ENCODE assay signal across 30 cellular contexts in genomic region chr6:7677229-7677628, GRCh38. TPM values are rescaled to one million over a fixed set of nuclear protein-coding genes. Genes with fewer than 3 reads are reported as not detected.
DNase-seq lines count a peak whose midpoint lies in the region; ATAC-seq, FAIRE-seq and TF ChIP-seq lines count a peak whose summit lies in the region.
"Had no signal": no experiment of that assay in that cellular context is flagged by ENCODE, and none has a peak within 500 bp of the region (broad histone marks: within the 10 kb centered on the region; RNA-seq: fewer than 3 reads in every experiment).

No MANE protein-coding gene starts in this region.

- H3K4me1 ChIP-seq in K562 (replicated peaks in 1 of 2; ENCODE audit: control insufficient read depth in 2 of 2, insufficient read depth in 2 of 2, low read length in 2 of 2) (peaks cover 16 to 29% of the 10 kb centered on the region in 2 experiments), MM.1S (ENCODE audit: low read length) (no peaks in the 10 kb centered on the region)
- H3K4me1 ChIP-seq: BE2C had no signal

- ATAC-seq in K562 = no peak
- ATAC-seq: A549; CD8-positive, alpha-beta T cell had no signal

- no TSS peak for BruUV-seq in K562 (replicated peaks; lab: Mats Ljungman, UMichigan)

- no peak for TF ChIP-seq POLR2A in K562 (conservative IDR thresholded peaks at IDR 0.05)

- H3K36me3 ChIP-seq in K562 (ENCODE audit: control insufficient read depth, insufficient read depth, low read length) = no peaks in the 10 kb centered on the region
- no peaks in the 10 kb centered on the region for H3K36me3 ChIP-seq in MM.1S (replicated peaks; ENCODE audit: insufficient read depth, low read length)
- H3K36me3 ChIP-seq: BE2C; BLaER1; BLaER1 treated with 17β-estradiol and CSF1 and Interleukin-3, amounts not matched to agents 10 nM and 100 nM had no signal

- no peaks in the 10 kb centered on the region for H4K20me1 ChIP-seq in K562 (replicated peaks; ENCODE audit: control insufficient read depth, insufficient read depth, low read length)
- no peaks in the 10 kb centered on the region for H4K20me1 ChIP-seq in MM.1S (ENCODE audit: insufficient read depth, low read length)
- H4K20me1 ChIP-seq: BLaER1; BLaER1 treated with 17β-estradiol and CSF1 and Interleukin-3, amounts not matched to agents 10 nM and 100 nM had no signal

- TF ChIP-seq RAD21 in K562 (CRISPR knock-in tag; conservative IDR thresholded peaks at IDR 0.05 in 1 of 2, IDR thresholded peaks at IDR 0.05 in 1 of 2) = no peak

- H3K4me2 ChIP-seq in K562 (ENCODE audit: insufficient read depth, low read length) = no peak overlapping the region
- no peak overlapping the region for H3K4me2 ChIP-seq in MM.1S (ENCODE audit: low read depth, low read length)
- H3K4me2 ChIP-seq: A549; BLaER1; BLaER1 treated with 17β-estradiol and CSF1 and Interleukin-3, amounts not matched to agents 10 nM and 100 nM had no signal

- H3K9ac ChIP-seq in K562 (ENCODE audit: insufficient read depth in 1 of 2, low read depth in 2 of 2, low read length in 2 of 2) (no peak overlapping the region), MM.1S (ENCODE audit: low read length) (no peak overlapping the region)
- H3K9ac ChIP-seq: BLaER1; BLaER1 treated with 17β-estradiol and CSF1 and Interleukin-3, amounts not matched to agents 10 nM and 100 nM had no signal

- no peak overlapping the region for H3K27ac ChIP-seq in K562 (ENCODE audit: extremely low read depth, low read depth, low read length)
- no peak overlapping the region for H3K27ac ChIP-seq in MM.1S (ENCODE audit: low read length)
- H3K27ac ChIP-seq: 22Rv1; A549; BLaER1; BLaER1 treated with 17β-estradiol and CSF1 and Interleukin-3, amounts not matched to agents 10 nM and 100 nM; C4-2B had no signal

- H3K79me2 ChIP-seq in K562 (ENCODE audit: control insufficient read depth, insufficient read depth, low read length) (no peaks in the 10 kb centered on the region), MM.1S (ENCODE audit: low read length) (no peaks in the 10 kb centered on the region)

- no peaks in the 10 kb centered on the region for H3K9me1 ChIP-seq in K562 (ENCODE audit: control insufficient read depth, insufficient read depth, low read length)

- 25% methylated on average over 5 of the region's 5 CpGs for WGBS in K562 (ENCODE audit: insufficient coverage, low coverage, missing lambda C conversion rate)

- peaks cover 5 to 19% of the 10 kb centered on the region in 2 experiments; a peak in 4 of 5 replicates for H3K27me3 ChIP-seq in K562 (ENCODE audit: control insufficient read depth in 2 of 2, insufficient read depth in 2 of 2, low read length in 2 of 2)
- no peaks in the 10 kb centered on the region for H3K27me3 ChIP-seq in MM.1S (replicated peaks; ENCODE audit: insufficient read depth, low read length)
- H3K27me3 ChIP-seq: BLaER1; BLaER1 treated with 17β-estradiol and CSF1 and Interleukin-3, amounts not matched to agents 10 nM and 100 nM had no signal

- no peak for FAIRE-seq in K562 (lab: Jason Lieb, UNC)
- FAIRE-seq: A204.1, A549, D721Med had no signal

- H3K9me3 ChIP-seq in K562 (replicated peaks; ENCODE audit: control insufficient read depth, insufficient read depth, low read depth, low read length) = 0 out of 2 replicates have a peak, but pooled peaks cover 2% of the 10 kb centered on the region
- no peaks in the 10 kb centered on the region for H3K9me3 ChIP-seq in MM.1S (replicated peaks; ENCODE audit: insufficient read depth, low read length)
- H3K9me3 ChIP-seq: A549, BE2C, BLaER1, Caco-2 had no signal

- H3K4me3 ChIP-seq in K562 (no peak overlapping the region), MM.1S (ENCODE audit: low read length) (no peak overlapping the region)
- H3K4me3 ChIP-seq: A549; BLaER1; BLaER1 treated with 17β-estradiol and CSF1 and Interleukin-3, amounts not matched to agents 10 nM and 100 nM had no signal

- H2AFZ ChIP-seq in K562 (ENCODE audit: low read depth, low read length) (no peak overlapping the region), MM.1S (ENCODE audit: low read length) (no peak overlapping the region)

- POLR2A ChIA-PET in K562 (lab: Yijun Ruan, JAX) = interaction anchor here (0.6 kb wide), 1 partner anchor 562 kb away, joined by 3 read pairs; no protein-coding TSS in a partner anchor

- intact Hi-C loops in K562 (cut with micrococcal nuclease) = no loop called here

- DNase-seq in K562 (ENCODE audit: extremely low read depth in 1 of 4, low spot score in 3 of 4) (no peak), MM.1S (no peak)
- DNase-seq: 8988T; ACHN; AML-193; BE2C; C1 segment of cervical spinal cord; Caco-2; Calu3; CD4-positive, alpha-beta memory T cell; CD4-positive, alpha-beta T cell; CD4-positive, CD25-positive, alpha-beta regulatory T cell; CD8-positive, alpha-beta memory T cell; CD8-positive, alpha-beta T cell; COR-L47; DMS 273 treated with DMSO at 0.1 percent for 48 hours; DMS153; DMS53; DMS79; DMS79 treated with DMSO at 0.1 percent for 48 hours; DND-41; EL had no signal

- H3K9me2 ChIP-seq in MM.1S (replicated peaks; ENCODE audit: insufficient read depth, low read length) = no peaks in the 10 kb centered on the region

- TF ChIP-seq CTCF in K562 (IDR thresholded peaks at IDR 0.05 in 2 of 3, conservative IDR thresholded peaks at IDR 0.05 in 1 of 3; ENCODE audit: insufficient read depth in 2 of 3, low read depth in 1 of 3, low read length in 3 of 3) = no peak
- TF ChIP-seq CTCF in MM.1S (IDR thresholded peaks at IDR 0.05; ENCODE audit: low read length) = no peak

- CTCF ChIA-PET in K562 (lab: Yijun Ruan, JAX; ENCODE audit: low intra/inter-chr PET ratio) = no interaction called here

- H3F3A ChIP-seq in MM.1S (ENCODE audit: insufficient read depth, low read length) = no peaks in the 10 kb centered on the region

- no peak for TF ChIP-seq EP300 in K562 (IDR thresholded peaks at IDR 0.05; ENCODE audit: low read length)

- in situ Hi-C loops in K562 (cut with MboI) = no loop called here

TF ChIP-seq in K562, 482 proteins besides CTCF, POLR2A, EP300 and RAD21:
- no peak for TF ChIP-seq TAL1 (IDR thresholded peaks at IDR 0.05)
- no peak for TF ChIP-seq DMBX1 (CRISPR knock-in tag; IDR thresholded peaks at IDR 0.05; ENCODE audit: borderline replicate concordance)
- TF ChIP-seq DACH1 (IDR thresholded peaks at IDR 0.05; ENCODE audit: partially characterized antibody) = peak; percentile 95
- 0 out of 2 replicates have a peak, but pooled peaks have one; percentile 14 for TF ChIP-seq GATAD2B (IDR thresholded peaks at IDR 0.05; ENCODE audit: borderline replicate concordance)
- TF ChIP-seq AFF4 (CRISPR knock-in tag; IDR thresholded peaks at IDR 0.05) = no peak

RNA-seq across cellular contexts. Expression of gene BMP6, which starts 48.7 kb away (rescaled TPM):
- total RNA-seq in K562 (2011; cell fraction: chromatin; rRNA removed; ENCODE audit: low replicate concordance) = not detected in 2 replicates
- total RNA-seq in K562 (2011; cell fraction: nucleolus; rRNA removed) = 0.17 TPM in 1 of 2 replicates, not detected in the other
- total RNA-seq in K562 (2011; cell fraction: nucleoplasm; rRNA removed) = not detected in 2 replicates
- total RNA-seq in K562 (2014; rRNA removed) = not detected in 2 replicates
- total RNA-seq in K562 (2014; rRNA removed; fragmentation: Illumina TruSeq; extraction: Trizol) = 0.10 TPM in 1 of 2 replicates, not detected in the other
- 0.07 and 0.15 TPM in 2 replicates for total RNA-seq in K562 (2015; rRNA removed; fragmentation: Illumina TruSeq; extraction: Trizol)
- total RNA-seq in K562 (2021) = 0.07 and 0.13 TPM in 2 replicates
- polyA plus RNA-seq in K562 (2011; rRNA removed) = 0.04 and 0.15 TPM in 2 replicates
- 0.06 and 0.21 TPM in 2 replicates for polyA plus RNA-seq in K562 (2011; cell fraction: cytosol; rRNA removed)
- polyA plus RNA-seq in K562 (2011; cell fraction: nucleus; rRNA removed) = 0.06 TPM in 1 of 2 replicates, not detected in the other
- 0.13 and 0.26 TPM in 2 replicates for polyA plus RNA-seq in K562 (2012)
- polyA plus RNA-seq in K562 (2014; fragmentation: Illumina TruSeq; extraction: Trizol) = 0.10 TPM in 2 replicates
- polyA plus RNA-seq in K562 (2014; fragmentation: Nextera tagmentation; extraction: Ambion mirVana) = under 1 TPM in 1 of 2 experiments, not detected in 1; 0.01 TPM
- polyA plus RNA-seq in K562 (2014; rRNA removed) = 0.05 and 0.22 TPM in 2 replicates
- 0.07 and 0.36 TPM in 2 replicates for polyA minus RNA-seq in K562 (2011; rRNA and poly(A)+ RNA removed)
- 1.1 TPM in 1 of 2 replicates, not detected in the other for polyA minus RNA-seq in K562 (2011; cell fraction: cytosol; rRNA and poly(A)+ RNA removed)
- polyA minus RNA-seq in K562 (2011; cell fraction: nucleus; rRNA and poly(A)+ RNA removed) = 0.13 and 0.22 TPM in 2 replicates
- total RNA-seq: CD4-positive, alpha-beta memory T cell; CD4-positive, alpha-beta T cell; CD8-positive, alpha-beta memory T cell; CD8-positive, alpha-beta T cell had no signal
- polyA plus RNA-seq: CD14-positive monocyte; CD4-positive, CD25-positive, alpha-beta regulatory T cell; CD8-positive, alpha-beta memory T cell had no signal
